21 cellular contexts compared by ENCODE assay signal in genomic region chrX:122583526-122583925, GRCh38.
"Had no signal": no experiment of that assay in that cellular context is flagged by ENCODE, and none has a peak within 500 bp of the region (broad histone marks: within the 10 kb centered on the region; RNA-seq: fewer than 3 reads in every experiment).

No MANE protein-coding gene starts in this region.

- H3K27me3 ChIP-seq: cardiac muscle cell had no signal

- H3K27ac ChIP-seq: cardiac muscle cell had no signal

- ATAC-seq: activated CD8-positive, alpha-beta memory T cell treated with anti-CD3 and anti-CD28 coated beads, Interleukin-2, amount 10 ng/mL, durations not matched to agents 7 days and 5 days; T-helper 17 cell had no signal

- H3K36me3 ChIP-seq: cardiac muscle cell had no signal

- H3K4me3 ChIP-seq: cardiac muscle cell had no signal

- DNase-seq: activated B cell treated with CpG ODN at 0.5 μM for 24 hours; activated CD4-positive, alpha-beta T cell treated with anti-CD3 and anti-CD28 coated beads for 1 hour; activated CD4-positive, alpha-beta T cell treated with anti-CD3 and anti-CD28 coated beads, Interleukin-2, amount 10 ng/mL, durations not matched to agents 24 days and 14 days; activated CD4-positive, alpha-beta T cell treated with anti-CD3 and anti-CD28 coated beads, Interleukin-2, amount 50 U/mL, for 48 hours; activated CD8-positive, alpha-beta memory T cell treated with anti-CD3 and anti-CD28 coated beads, Interleukin-2, amount 10 ng/mL, durations not matched to agents 7 days and 5 days; activated effector memory CD4-positive, alpha-beta T cell treated with Interleukin-2 at 50 U/mL for 16 hours; activated naive CD4-positive, alpha-beta T cell; activated T-cell treated with anti-CD3 and anti-CD28 coated beads, Interleukin-2, amount 50 U/mL, for 24 hours; aorta; Kasumi-1; NCI-H1048; NCI-H146; NCI-H187 treated with DMSO at 0.1 percent for 48 hours; NCI-H2171; NCI-H2227 treated with DMSO at 0.1 percent for 48 hours; NCI-H446 treated with DMSO at 0.1 percent for 48 hours; NCI-H526 treated with DMSO at 0.1 percent for 48 hours; SIG-M5; T-helper 17 cell; T-helper 9 cell had no signal
